ENCODE assay signal across 25 cellular contexts in genomic region chr10:38147686-38148085, GRCh38. TPM values are rescaled to one million over a fixed set of nuclear protein-coding genes. Genes with fewer than 3 reads are reported as not detected.
DNase-seq lines count a peak whose midpoint lies in the region; ATAC-seq lines count a peak whose summit lies in the region.
"Had no signal": no experiment of that assay in that cellular context is flagged by ENCODE, and none has a peak within 500 bp of the region (broad histone marks: within the 10 kb centered on the region; RNA-seq: fewer than 3 reads in every experiment).

No MANE protein-coding gene starts in this region.

- no peak overlapping the region for H3K27ac Mint-ChIP-seq in natural killer cell treated with Interleukin-12 subunit alpha and Interleukin-12 subunit beta and Interleukin-15 and Interleukin-18, amount 100 ng/mL, for 72 hours
- H3K27ac Mint-ChIP-seq: CD8-positive, alpha-beta memory T cell; GM23338; H9; HFFc6 had no signal

- H3K36me3 Mint-ChIP-seq in natural killer cell treated with Interleukin-12 subunit alpha and Interleukin-12 subunit beta and Interleukin-15 and Interleukin-18, amount 100 ng/mL, for 72 hours: no peaks in the 10 kb centered on the region
- H3K36me3 Mint-ChIP-seq: CD8-positive, alpha-beta memory T cell had no signal

- no peak overlapping the region for H3K4me3 Mint-ChIP-seq in natural killer cell treated with Interleukin-12 subunit alpha and Interleukin-12 subunit beta and Interleukin-15 and Interleukin-18, amount 100 ng/mL, for 72 hours
- H3K4me3 Mint-ChIP-seq: CD8-positive, alpha-beta memory T cell; GM23338; H9; HFFc6 had no signal

- H3K27me3 Mint-ChIP-seq in natural killer cell treated with Interleukin-12 subunit alpha and Interleukin-12 subunit beta and Interleukin-15 and Interleukin-18, amount 100 ng/mL, for 72 hours: no peaks in the 10 kb centered on the region

- no peaks in the 10 kb centered on the region for H3K4me1 Mint-ChIP-seq in natural killer cell treated with Interleukin-12 subunit alpha and Interleukin-12 subunit beta and Interleukin-15 and Interleukin-18, amount 100 ng/mL, for 72 hours (ENCODE audit: low read depth in 2 of 2)
- H3K4me1 Mint-ChIP-seq: CD8-positive, alpha-beta memory T cell; GM23338; H9 had no signal

- no peak for ATAC-seq in natural killer cell treated with Interleukin-12 subunit alpha and Interleukin-12 subunit beta and Interleukin-15 and Interleukin-18, amount 100 ng/mL, for 72 hours
- no peak for ATAC-seq in HG03439 (IDR thresholded peaks at IDR 0.05; ENCODE audit: unreplicated experiment)
- ATAC-seq: A549, GM23338, Panc1 had no signal

- peaks cover 19% of the 10 kb centered on the region for H3K9me3 Mint-ChIP-seq in natural killer cell treated with Interleukin-12 subunit alpha and Interleukin-12 subunit beta and Interleukin-15 and Interleukin-18, amount 100 ng/mL, for 72 hours

- DNase-seq in RPMI7951 (ENCODE audit: low read depth) (peak; percentile 3), foreskin melanocyte (peak; percentile 90), pons (ENCODE audit: low spot score) (peak; percentile 65), NCI-H2171 (lab: John Stamatoyannopoulos, UW) (no peak), NCI-H82 treated with DMSO at 0.1 percent for 48 hours (lab: John Stamatoyannopoulos, UW; ENCODE audit: unreplicated experiment) (no peak)
- no peak for DNase-seq in natural killer cell treated with Interleukin-12 subunit alpha and Interleukin-12 subunit beta and Interleukin-15 and Interleukin-18, amount 100 ng/mL, for 72 hours (ENCODE audit: low spot score)
- DNase-seq: AML-193; Calu3; CD8-positive, alpha-beta memory T cell; H9; HFFc6; KBM-7; MG63; NCI-H1105 treated with DMSO at 0.1 percent for 48 hours; NCI-H146; NCI-H1930; NCI-H2107; NCI-H446 treated with DMSO at 0.1 percent for 48 hours; NCI-H526; NCI-H82; SHP77 treated with DMSO at 0.1 percent for 48 hours had no signal

RNA-seq across cellular contexts. Expression of gene ZNF37A, which starts 53.5 kb away (rescaled TPM):
- 7.7 and 8.1 TPM in 2 replicates for total RNA-seq in RPMI7951 (2014; rRNA removed; shearing (Covaris generic))
- 10 to 100 TPM; 23.8 to 27.8 TPM for total RNA-seq in natural killer cell treated with Interleukin-12 subunit alpha and Interleukin-12 subunit beta and Interleukin-15 and Interleukin-18, amount 100 ng/mL, for 72 hours

Comparison
In these comparisons a context has a peak if more than half of its experiments do, and no peak if none do; other contexts are left out.
1. DNase-seq: peak in RPMI7951 (single experiment), foreskin melanocyte (single experiment) and pons (single experiment); none in NCI-H2171 (single experiment), natural killer cell treated with Interleukin-12 subunit alpha and Interleukin-12 subunit beta and Interleukin-15 and Interleukin-18, amount 100 ng/mL, for 72 hours (single experiment) and NCI-H82 treated with DMSO at 0.1 percent for 48 hours (single experiment).